Comparison of ENCODE assay signal across 1 cellular context in the genomic region with DNA sequence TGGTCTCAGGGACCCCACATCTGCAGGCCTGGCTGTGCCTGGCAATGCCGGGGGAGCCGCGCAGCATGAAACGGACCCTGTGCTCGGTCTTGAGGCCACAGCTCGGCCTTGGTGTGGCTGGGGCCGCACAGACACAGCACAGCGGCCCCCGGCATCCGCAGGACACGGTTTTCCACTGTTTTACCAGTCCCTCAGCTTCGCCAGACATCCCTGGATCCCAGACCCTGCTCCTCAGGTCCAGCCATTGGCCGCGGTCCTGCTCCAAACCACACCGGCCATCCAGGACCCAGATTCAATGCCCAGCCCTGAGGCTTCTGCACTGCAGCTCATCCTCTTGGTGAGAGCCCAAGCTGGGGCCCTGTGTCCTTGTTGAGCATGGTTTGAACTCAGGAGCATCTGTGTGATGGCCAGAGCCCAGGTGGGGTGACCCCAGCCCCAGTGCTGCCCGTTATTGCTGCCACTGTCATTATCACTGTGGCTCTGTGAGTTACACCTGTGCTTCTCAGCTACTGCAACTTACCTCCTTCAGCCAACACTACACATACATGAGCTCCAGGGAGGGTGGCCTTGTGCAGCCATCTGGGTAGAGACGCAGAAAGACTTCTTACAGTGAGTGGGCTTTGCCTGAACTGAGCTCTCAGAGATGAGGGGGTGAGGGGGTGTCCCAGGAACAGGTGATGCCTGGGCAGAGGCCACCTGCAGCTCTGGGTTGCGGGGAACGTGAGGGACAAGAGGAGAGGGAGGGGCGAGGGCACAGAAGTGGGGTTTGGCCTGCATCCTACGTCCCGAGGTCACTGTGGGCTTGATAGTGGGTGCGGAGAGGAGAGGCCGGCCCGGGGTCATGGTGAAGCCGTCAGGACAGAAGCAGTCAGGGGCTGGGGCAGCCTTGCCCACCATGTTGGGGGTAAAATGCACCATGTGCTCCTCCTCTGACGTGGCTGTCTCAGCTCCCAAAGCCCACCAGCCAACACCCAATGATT.
TF ChIP-seq lines count a peak whose summit lies in the region.

No MANE protein-coding gene starts in this region.

TF ChIP-seq in HepG2, 621 proteins besides CTCF, POLR2A, EP300 and RAD21 (continued from another document):
- TF ChIP-seq ZNF484 (CRISPR knock-in tag; IDR thresholded peaks at IDR 0.05; ENCODE audit: borderline replicate concordance, low read depth): no peak
